In the genomic region with DNA sequence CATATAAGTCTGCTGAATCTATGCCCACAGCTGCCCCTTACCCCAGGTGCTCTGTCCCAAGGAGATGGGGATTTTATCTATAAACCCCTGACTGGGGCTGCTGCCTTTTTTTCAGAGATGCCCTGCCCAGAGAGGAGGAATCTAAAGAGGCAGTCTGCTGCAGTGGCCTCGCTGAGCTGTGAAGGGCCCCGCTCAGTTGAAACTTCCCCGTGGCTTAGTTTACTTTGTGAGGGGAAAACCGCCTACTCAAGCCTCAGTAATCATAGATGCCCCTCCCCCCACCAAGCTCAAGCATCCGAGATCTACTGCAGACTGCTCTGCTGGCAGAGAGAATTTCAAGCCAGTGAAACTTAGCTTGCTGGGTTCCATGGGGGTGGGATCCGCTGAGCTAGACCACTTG, we compare ENCODE assay signal across 22 cellular contexts. TPM values are rescaled to one million over a fixed set of nuclear protein-coding genes. Genes with fewer than 3 reads are reported as not detected.
DNase-seq lines count a peak whose midpoint lies in the region; ATAC-seq and TF ChIP-seq lines count a peak whose summit lies in the region.
"Had no signal": no experiment of that assay in that cellular context is flagged by ENCODE, and none has a peak within 500 bp of the region (broad histone marks: within the 10 kb centered on the region; RNA-seq: fewer than 3 reads in every experiment).

No MANE protein-coding gene starts in this region.

- no peak overlapping the region for H2AFZ ChIP-seq in hepatocyte

- no peaks in the 10 kb centered on the region for H3K36me3 ChIP-seq in BLaER1
- H3K36me3 ChIP-seq in HEK293 (ENCODE audit: control insufficient read depth in 2 of 2, insufficient read depth in 1 of 2, low read length in 2 of 2), result no peaks in the 10 kb centered on the region
- H3K36me3 ChIP-seq in hepatocyte (replicated peaks; ENCODE audit: insufficient read depth, low read depth), result no peaks in the 10 kb centered on the region

- H4K20me1 ChIP-seq in BLaER1 (no peaks in the 10 kb centered on the region), hepatocyte (ENCODE audit: insufficient read depth, poor library complexity, severe bottlenecking) (no peaks in the 10 kb centered on the region)
- H4K20me1 ChIP-seq: BLaER1 treated with 17β-estradiol and CSF1 and Interleukin-3, amounts not matched to agents 10 nM and 100 nM had no signal

- peaks cover 0 to 24% (median 16%) of the 10 kb centered on the region in 7 donors for H3K9me3 Mint-ChIP-seq in naive B cell
- H3K9me3 Mint-ChIP-seq: HFFc6 had no signal

- no peak for TF ChIP-seq CTCF in HEK293 (tag by site-specific recombination; IDR thresholded peaks at IDR 0.05)
- TF ChIP-seq CTCF in hepatocyte (IDR thresholded peaks at IDR 0.05; ENCODE audit: poor library complexity), result no peak

- H3K9ac ChIP-seq in BLaER1, result no peak overlapping the region
- H3K9ac ChIP-seq: BLaER1 treated with 17β-estradiol and CSF1 and Interleukin-3, amounts not matched to agents 10 nM and 100 nM had no signal

- WGBS in hepatocyte (ENCODE audit: low lambda C conversion rate, missing lambda C conversion rate), result 22% methylated on average over 6 of the region's 6 CpGs

- no peak overlapping the region for H3K27ac Mint-ChIP-seq in naive B cell
- H3K27ac Mint-ChIP-seq: CD8-positive, alpha-beta T cell; HFFc6 had no signal

- no peaks in the 10 kb centered on the region for H3K9me2 ChIP-seq in hepatocyte (replicated peaks; ENCODE audit: insufficient read depth)

- DNase-seq in hepatocyte (ENCODE audit: low spot score) (peak; percentile 25), naive B cell (no peak), SIG-M5 treated with dmso at 0.1 percent for 504 hours (lab: John Stamatoyannopoulos, UW; ENCODE audit: unreplicated experiment) (no peak), dermis blood vessel endothelial cell (no peak)
- DNase-seq: 8988T; Calu3; CD8-positive, alpha-beta T cell; DMS 273 treated with DMSO at 0.1 percent for 48 hours; DMS53; DND-41; EL; HCEC 1CT; HFFc6 had no signal

- H3K79me2 ChIP-seq in hepatocyte, result no peaks in the 10 kb centered on the region

- H3K4me1 ChIP-seq in BLaER1 (peaks cover 11% of the 10 kb centered on the region), HEK293 (ENCODE audit: control insufficient read depth, insufficient read depth, low read length) (no peaks in the 10 kb centered on the region), hepatocyte (ENCODE audit: insufficient read depth) (no peaks in the 10 kb centered on the region)

- H3K4me1 Mint-ChIP-seq in naive B cell, result peaks cover 0 to 4% (median 3%) of the 10 kb centered on the region in 3 donors

- CTCF ChIA-PET in HEK293 (lab: Yijun Ruan, JAX), result interaction anchor here (0.7 kb wide), 1 partner anchor 88 kb away, joined by 4 read pairs; no protein-coding TSS in a partner anchor

- H3K27me3 ChIP-seq in BLaER1 (no peaks in the 10 kb centered on the region), hepatocyte (peaks cover 9% of the 10 kb centered on the region)
- H3K27me3 ChIP-seq: BLaER1 treated with 17β-estradiol and CSF1 and Interleukin-3, amounts not matched to agents 10 nM and 100 nM had no signal

- ATAC-seq in naive B cell (ENCODE audit: low read depth in 2 of 2) (peak; percentile 17 to 35), GM21576 (IDR thresholded peaks at IDR 0.05; ENCODE audit: unreplicated experiment) (no peak)
- ATAC-seq: CD8-positive, alpha-beta T cell had no signal

- POLR2A ChIA-PET in HEK293 (lab: Yijun Ruan, JAX), result no interaction called here

- H3K4me2 ChIP-seq in BLaER1, result peak overlapping the region; percentile 39
- no peak overlapping the region for H3K4me2 ChIP-seq in hepatocyte

- H3K27me3 Mint-ChIP-seq in naive B cell, result peaks cover 26 to 49% (median 30%) of the 10 kb centered on the region in 3 donors

- H3K4me3 ChIP-seq in BLaER1 (no peak overlapping the region), HEK293 (ENCODE audit: low read depth, low read length) (no peak overlapping the region), hepatocyte (no peak overlapping the region)
- H3K4me3 ChIP-seq: BLaER1 treated with 17β-estradiol and CSF1 and Interleukin-3, amounts not matched to agents 10 nM and 100 nM had no signal

- H3K4me3 Mint-ChIP-seq in naive B cell, result no peak overlapping the region
- H3K4me3 Mint-ChIP-seq: CD8-positive, alpha-beta T cell; HFFc6 had no signal

- H3K9me3 ChIP-seq in BLaER1, result peaks cover 23% of the 10 kb centered on the region
- no peaks in the 10 kb centered on the region for H3K9me3 ChIP-seq in HEK293 (ENCODE audit: control insufficient read depth, insufficient read depth, low read depth, low read length)
- H3K9me3 ChIP-seq in hepatocyte (ENCODE audit: low read depth), result peaks cover 4% of the 10 kb centered on the region

- no peaks in the 10 kb centered on the region for H3K36me3 Mint-ChIP-seq in naive B cell
- H3K36me3 Mint-ChIP-seq: CD8-positive, alpha-beta T cell had no signal

- no peak overlapping the region for H3K27ac ChIP-seq in BLaER1
- H3K27ac ChIP-seq in HEK293 (ENCODE audit: extremely low read depth, low read depth, low read length), result no peak overlapping the region
- H3K27ac ChIP-seq in hepatocyte, result no peak overlapping the region
- H3K27ac ChIP-seq: BLaER1 treated with 17β-estradiol and CSF1 and Interleukin-3, amounts not matched to agents 10 nM and 100 nM; HL-60 had no signal

TF ChIP-seq in HEK293, 187 proteins besides CTCF, POLR2A, EP300 and RAD21:
- TF ChIP-seq ZNF211 (tag by site-specific recombination; IDR thresholded peaks at IDR 0.05; ENCODE audit: low read depth) (no peak), ZNF792 (tag by site-specific recombination; IDR thresholded peaks at IDR 0.05) (no peak), ZFHX2 (tag by site-specific recombination; conservative IDR thresholded peaks at IDR 0.05) (0 out of 2 replicates have a peak, but pooled peaks have one; percentile 7)

RNA-seq across cellular contexts. Expression of a gene that starts 7.4 kb away (rescaled TPM):
- not detected in 2 replicates for total RNA-seq in hepatocyte
- polyA plus RNA-seq in hepatocyte, result not detected in 2 replicates
- not detected for polyA plus RNA-seq in naive B cell (ENCODE audit: low read depth in 6 of 6)
- total RNA-seq in dermis blood vessel endothelial cell, result not detected in 2 replicates
- total RNA-seq: A673; Calu3; CD8-positive, alpha-beta T cell; G401; HFFc6; HT1080 had no signal
- polyA plus RNA-seq: AG04450 had no signal

RNA-seq across cellular contexts. Expression of a gene that starts 31.0 kb away (rescaled TPM):
- total RNA-seq in hepatocyte (5.1 and 9.5 TPM in 2 replicates), dermis blood vessel endothelial cell (27.4 and 40.3 TPM in 2 replicates)
- polyA plus RNA-seq in hepatocyte (18.6 and 20.4 TPM in 2 replicates), naive B cell (ENCODE audit: low read depth in 6 of 6) (1 to 10 TPM in 4 of 6 donors, under 1 TPM in 1, not detected in 1; 0.57 to 3.1 (median 1.2) TPM)

RNA-seq across cellular contexts. Expression of a gene that starts 36.3 kb away (rescaled TPM):
- not detected in 2 replicates for total RNA-seq in hepatocyte
- polyA plus RNA-seq in hepatocyte, result not detected in 2 replicates
- not detected for polyA plus RNA-seq in naive B cell (ENCODE audit: low read depth in 6 of 6)
- total RNA-seq in dermis blood vessel endothelial cell, result not detected in 2 replicates
- total RNA-seq: A673; Calu3; CD8-positive, alpha-beta T cell; G401; HFFc6; HT1080 had no signal
- polyA plus RNA-seq: AG04450 had no signal
